Comparison of ENCODE assay signal across 7 cellular contexts in genomic region chr2:55771612-55772011, GRCh38.
DNase-seq lines count a peak whose midpoint lies in the region; ATAC-seq and TF ChIP-seq lines count a peak whose summit lies in the region.

No MANE protein-coding gene starts in this region.

- H3K4me3 Mint-ChIP-seq in progenitor cell of endocrine pancreas (ENCODE audit: low read depth) = no peak overlapping the region
- no peak overlapping the region for H3K4me3 Mint-ChIP-seq in immature natural killer cell

- no peaks in the 10 kb centered on the region for H3K79me2 ChIP-seq in GM23248 (ENCODE audit: insufficient read depth)

- H3K36me3 Mint-ChIP-seq in progenitor cell of endocrine pancreas (ENCODE audit: insufficient read depth) (peaks cover 6% of the 10 kb centered on the region), immature natural killer cell (no peaks in the 10 kb centered on the region)

- H3K4me1 ChIP-seq in GM23248 (ENCODE audit: insufficient read depth) = peaks cover 35% of the 10 kb centered on the region

- H3K4me1 Mint-ChIP-seq in progenitor cell of endocrine pancreas (ENCODE audit: low read depth) (peaks cover 8% of the 10 kb centered on the region), immature natural killer cell (no peaks in the 10 kb centered on the region)

- no peak overlapping the region for H3K27ac ChIP-seq in GM23248
- H3K27ac ChIP-seq in dorsolateral prefrontal cortex = no peak overlapping the region

- H3F3A ChIP-seq in GM23248 (ENCODE audit: insufficient read depth) = peaks cover 7% of the 10 kb centered on the region

- no peaks in the 10 kb centered on the region for H4K20me1 ChIP-seq in GM23248 (ENCODE audit: insufficient read depth)

- WGBS in GM23248 (ENCODE audit: low coverage in 1 of 2, low lambda C conversion rate in 2 of 2, missing lambda C conversion rate in 2 of 2), 2 experiments = 12 to 13% methylated on average over 2 of the region's 2 CpGs

- TF ChIP-seq CTCF in dorsolateral prefrontal cortex (IDR thresholded peaks at IDR 0.05 in 54 of 56, conservative IDR thresholded peaks at IDR 0.05 in 2 of 56; ENCODE audit: low read depth in 1 of 56, partially characterized antibody in 56 of 56) (peak; percentile 37 to 83 (median 66)), progenitor cell of endocrine pancreas (IDR thresholded peaks at IDR 0.05; ENCODE audit: unreplicated experiment) (peak; percentile 80)

- no peak for ATAC-seq in GM21576 (IDR thresholded peaks at IDR 0.05; ENCODE audit: unreplicated experiment)

- H3K4me3 ChIP-seq in GM23248 = no peak overlapping the region
- no peak overlapping the region for H3K4me3 ChIP-seq in dorsolateral prefrontal cortex

- H3K4me2 ChIP-seq in GM23248 (ENCODE audit: unreplicated experiment) = no peak overlapping the region

- no peaks in the 10 kb centered on the region for H3K36me3 ChIP-seq in GM23248 (ENCODE audit: low read depth)

- peaks cover 12% of the 10 kb centered on the region for H3K9me3 Mint-ChIP-seq in progenitor cell of endocrine pancreas (ENCODE audit: low read depth)
- H3K9me3 Mint-ChIP-seq in immature natural killer cell = peaks cover 0 to 7% (median 0%) of the 10 kb centered on the region in 6 donors

- H2AFZ ChIP-seq in GM23248 = peak overlapping the region; percentile 19

- H3K27ac Mint-ChIP-seq in progenitor cell of endocrine pancreas = no peak overlapping the region
- H3K27ac Mint-ChIP-seq in immature natural killer cell = no peak overlapping the region

- no peak overlapping the region for H3K9ac ChIP-seq in GM23248

- H3K9me3 ChIP-seq in GM23248 (ENCODE audit: low read depth) = no peaks in the 10 kb centered on the region

- no peaks in the 10 kb centered on the region for H3K27me3 ChIP-seq in GM23248 (replicated peaks; ENCODE audit: insufficient read depth)
- no peaks in the 10 kb centered on the region for H3K27me3 ChIP-seq in dorsolateral prefrontal cortex

- H3K27me3 Mint-ChIP-seq in progenitor cell of endocrine pancreas (no peaks in the 10 kb centered on the region), immature natural killer cell (ENCODE audit: low read depth in 3 of 3) (no peaks in the 10 kb centered on the region)

- in situ Hi-C loops in GM23248 (cut with MboI) = no loop called here

- intact Hi-C loops in dorsolateral prefrontal cortex (cut with DNase I) = loop anchor here (5.0 to 10.0 kb wide), 2 partner anchors 233 to 361 kb away; no protein-coding TSS in a partner anchor

- DNase-seq in GM23248 = peak; percentile 74
- DNase-seq in NCI-H2227 treated with DMSO at 0.1 percent for 48 hours (lab: John Stamatoyannopoulos, UW) = peak; percentile 9
- no peak for DNase-seq in dorsolateral prefrontal cortex
- DNase-seq in progenitor cell of endocrine pancreas (ENCODE audit: low spot score, unreplicated experiment) = no peak
- no peak for DNase-seq in immature natural killer cell
- no peak for DNase-seq in activated CD4-positive, alpha-beta T cell treated with anti-CD3 and anti-CD28 coated beads, Interleukin-2, amount 50 U/mL, for 1 hour

- H3K9me2 ChIP-seq in GM23248 (ENCODE audit: insufficient read depth) = no peaks in the 10 kb centered on the region

Comparison
In these comparisons a context has a peak if more than half of its experiments do, and no peak if none do; other contexts are left out.
1. DNase-seq: peak in GM23248 (single experiment) and NCI-H2227 treated with DMSO at 0.1 percent for 48 hours (single experiment); none in dorsolateral prefrontal cortex (0 of 10), progenitor cell of endocrine pancreas (single experiment), immature natural killer cell (0 of 3) and activated CD4-positive, alpha-beta T cell treated with anti-CD3 and anti-CD28 coated beads, Interleukin-2, amount 50 U/mL, for 1 hour (single experiment).